In the genomic region with DNA sequence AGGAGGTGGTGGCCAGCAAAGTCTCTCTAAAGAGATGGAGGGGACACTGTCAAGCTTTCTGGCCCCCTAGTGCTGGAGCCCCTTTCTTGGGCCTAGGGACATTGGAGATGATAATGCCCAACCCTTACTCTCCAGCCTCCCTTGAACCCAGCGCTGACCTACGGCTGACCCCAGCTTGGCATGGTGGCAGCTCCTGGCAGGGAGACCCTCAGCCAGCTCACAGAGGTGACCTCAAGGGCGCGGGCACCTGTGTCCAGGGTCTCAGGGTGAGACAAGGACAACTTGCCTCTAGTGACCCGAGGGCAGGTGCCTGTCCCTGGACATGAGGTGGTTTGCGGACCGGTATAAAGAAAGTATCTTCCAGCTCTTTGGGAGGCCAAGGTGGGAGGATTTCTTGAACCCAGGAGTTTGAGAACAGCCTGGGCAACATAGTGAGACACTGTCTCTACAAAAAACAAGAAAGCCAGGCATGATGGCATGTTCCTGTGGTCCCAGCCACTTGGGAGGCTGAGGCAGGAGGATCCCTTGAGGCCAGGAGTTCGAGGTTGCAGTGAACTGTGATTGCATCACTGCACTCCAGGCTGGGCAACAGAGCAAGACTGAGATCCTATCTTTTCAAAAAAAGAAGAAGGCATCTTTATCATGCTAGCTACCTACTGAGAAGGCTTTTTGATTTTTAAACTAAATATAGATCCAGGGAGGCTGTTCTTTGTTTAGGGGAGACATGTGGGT, we compare ENCODE assay signal across 19 cellular contexts.
"Had no signal": no experiment of that assay in that cellular context is flagged by ENCODE, and none has a peak within 500 bp of the region (broad histone marks: within the 10 kb centered on the region; RNA-seq: fewer than 3 reads in every experiment).

No MANE protein-coding gene starts in this region.

- H3K27me3 ChIP-seq: right lobe of liver had no signal

- H3K27me3 Mint-ChIP-seq: activated naive CD8-positive, alpha-beta T cell; activated T-cell treated with anti-CD3 and anti-CD28 coated beads, Interleukin-2, amount 50 U/mL, for 24 hours had no signal

- ATAC-seq: activated T-helper 17 cell treated with anti-CD3 and anti-CD28 coated beads, Interleukin-2, amount 50 U/mL, for 72 hours; right lobe of liver; stimulated activated naive B cell treated with anti-CD40 and anti-IgM and Interleukin-4, amounts not matched to agents 10 μg/mL and 1 μg/mL and 100 μg/mL, for 72 hours; WTC11 had no signal

- H3K36me3 ChIP-seq: right lobe of liver had no signal

- H3K27ac Mint-ChIP-seq: activated naive CD8-positive, alpha-beta T cell; activated T-cell treated with anti-CD3 and anti-CD28 coated beads, Interleukin-2, amount 50 U/mL, for 24 hours; activated T-helper 17 cell treated with anti-CD3 and anti-CD28 coated beads, Interleukin-2, amount 50 U/mL, for 72 hours; nephron progenitor cell; stimulated activated naive B cell treated with anti-CD40 and anti-IgM and Interleukin-4, amounts not matched to agents 10 μg/mL and 1 μg/mL and 100 μg/mL, for 72 hours; WTC11 had no signal

- H3K4me2 ChIP-seq: smooth muscle cell had no signal

- H3K36me3 Mint-ChIP-seq: activated naive CD8-positive, alpha-beta T cell; stimulated activated naive B cell treated with anti-CD40 and anti-IgM and Interleukin-4, amounts not matched to agents 10 μg/mL and 1 μg/mL and 100 μg/mL, for 72 hours; WTC11 had no signal

- DNase-seq: activated CD4-positive, alpha-beta T cell treated with anti-CD3 and anti-CD28 coated beads, Interleukin-2, amount 50 U/mL, for 4 hours; activated CD8-positive, alpha-beta memory T cell treated with anti-CD3 and anti-CD28 coated beads for 24 hours; activated CD8-positive, alpha-beta memory T cell treated with anti-CD3 and anti-CD28 coated beads, Interleukin-2, amount 50 U/mL, for 4 hours; activated T-cell treated with anti-CD3 and anti-CD28 coated beads, Interleukin-2, amount 50 U/mL, for 24 hours; cortex of kidney; foreskin fibroblast; mesenchymal stem cell; nephron progenitor cell; nucleus accumbens; stimulated activated CD4-positive, alpha-beta T cell treated with anti-CD3 and anti-CD28 coated beads, Interleukin-2, amount 100 ng/mL, for 48 hours; stimulated activated CD8-positive, alpha-beta memory T cell treated with anti-CD3 and anti-CD28 coated beads, Interleukin-4, amount 100 ng/mL, for 48 hours; stimulated activated naive B cell treated with anti-CD40 and anti-IgM and Interleukin-4, amounts not matched to agents 10 μg/mL and 1 μg/mL and 100 μg/mL, for 72 hours; T-helper 9 cell had no signal

- H3K27ac ChIP-seq: right lobe of liver had no signal

- H3K9me3 Mint-ChIP-seq: activated T-cell treated with anti-CD3 and anti-CD28 coated beads, Interleukin-2, amount 50 U/mL, for 24 hours; activated T-helper 17 cell treated with anti-CD3 and anti-CD28 coated beads, Interleukin-2, amount 50 U/mL, for 72 hours; nephron progenitor cell; stimulated activated naive B cell treated with anti-CD40 and anti-IgM and Interleukin-4, amounts not matched to agents 10 μg/mL and 1 μg/mL and 100 μg/mL, for 72 hours; WTC11 had no signal

- FAIRE-seq: bronchial epithelial cell had no signal

- H3K4me3 ChIP-seq: right lobe of liver, smooth muscle cell had no signal

- H3K9me3 ChIP-seq: right lobe of liver had no signal

- H3K4me3 Mint-ChIP-seq: activated naive CD8-positive, alpha-beta T cell; activated T-cell treated with anti-CD3 and anti-CD28 coated beads, Interleukin-2, amount 50 U/mL, for 24 hours; activated T-helper 17 cell treated with anti-CD3 and anti-CD28 coated beads, Interleukin-2, amount 50 U/mL, for 72 hours; nephron progenitor cell; stimulated activated naive B cell treated with anti-CD40 and anti-IgM and Interleukin-4, amounts not matched to agents 10 μg/mL and 1 μg/mL and 100 μg/mL, for 72 hours; WTC11 had no signal
